ENCODE assay signal across 23 cellular contexts in the genomic region with DNA sequence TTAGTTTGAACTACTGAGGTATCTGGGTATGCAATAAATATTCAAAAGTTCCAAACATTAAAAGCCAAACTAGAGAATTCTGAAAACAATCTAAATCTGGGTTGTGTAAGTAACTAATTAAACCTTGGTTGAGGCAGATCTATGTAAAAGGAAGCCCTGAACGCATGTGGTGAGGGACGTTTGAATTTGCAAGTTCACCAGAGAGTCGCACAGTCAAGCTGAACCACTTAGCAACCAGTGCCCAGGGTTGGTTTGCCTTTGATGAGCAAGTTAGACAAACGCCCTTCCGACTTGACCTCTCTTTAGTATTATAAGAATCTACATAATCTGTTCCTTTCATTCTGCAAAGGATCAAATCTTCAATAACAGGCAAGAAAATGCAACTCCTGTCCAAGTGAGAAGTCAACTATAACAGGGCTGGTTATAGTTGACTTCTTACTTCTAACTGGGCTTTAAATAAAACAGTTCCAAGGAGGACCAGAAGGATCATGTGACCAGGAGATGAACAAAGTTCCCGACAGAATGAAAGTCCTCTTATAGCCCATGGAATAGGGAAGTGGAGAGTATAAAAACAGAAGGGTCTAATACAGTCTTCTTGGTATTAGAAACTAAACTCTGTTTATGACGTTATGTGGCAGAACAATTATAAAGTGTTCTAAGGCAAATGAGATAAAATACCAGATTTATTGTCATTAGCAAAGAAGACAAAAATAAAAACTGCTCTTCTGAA. TPM values are rescaled to one million over a fixed set of nuclear protein-coding genes. Genes with fewer than 3 reads are reported as not detected.
DNase-seq lines count a peak whose midpoint lies in the region; ATAC-seq, FAIRE-seq and TF ChIP-seq lines count a peak whose summit lies in the region.
"Had no signal": no experiment of that assay in that cellular context is flagged by ENCODE, and none has a peak within 500 bp of the region (broad histone marks: within the 10 kb centered on the region; RNA-seq: fewer than 3 reads in every experiment).

No MANE protein-coding gene starts in this region.

- ATAC-seq in HG02759 (IDR thresholded peaks at IDR 0.05; ENCODE audit: unreplicated experiment) (peak; percentile 64), K562 (no peak), GM21526 (IDR thresholded peaks at IDR 0.05; ENCODE audit: low FRiP score, unreplicated experiment) (no peak)
- ATAC-seq in stimulated activated memory B cell treated with anti-CD40 and anti-IgM and Interleukin-4, amounts not matched to agents 10 μg/mL and 1 μg/mL and 100 μg/mL, for 72 hours: no peak
- ATAC-seq: activated CD8-positive, alpha-beta T cell treated with anti-CD3 and anti-CD28 coated beads, Interleukin-2, amount 10 ng/mL, durations not matched to agents 7 days and 5 days had no signal

- no peaks in the 10 kb centered on the region for H3K9me3 ChIP-seq in K562 (replicated peaks; ENCODE audit: control insufficient read depth, insufficient read depth, low read depth, low read length)
- H3K9me3 ChIP-seq: transverse colon had no signal

- TF ChIP-seq CTCF in K562 (IDR thresholded peaks at IDR 0.05 in 2 of 3, conservative IDR thresholded peaks at IDR 0.05 in 1 of 3; ENCODE audit: insufficient read depth in 2 of 3, low read depth in 1 of 3, low read length in 3 of 3) (no peak), chondrocyte (IDR thresholded peaks at IDR 0.05) (no peak)

- H3K36me3 Mint-ChIP-seq in stimulated activated memory B cell treated with anti-CD40 and anti-IgM and Interleukin-4, amounts not matched to agents 10 μg/mL and 1 μg/mL and 100 μg/mL, for 72 hours: peaks cover 47% of the 10 kb centered on the region
- H3K36me3 Mint-ChIP-seq in chondrocyte (ENCODE audit: low read depth): peaks cover 37% of the 10 kb centered on the region

- intact Hi-C loops in K562 (cut with micrococcal nuclease): no loop called here

- TF ChIP-seq EP300 in K562 (IDR thresholded peaks at IDR 0.05; ENCODE audit: low read length): no peak

- H3K9ac ChIP-seq in K562 (ENCODE audit: insufficient read depth in 1 of 2, low read depth in 2 of 2, low read length in 2 of 2): no peak overlapping the region

- peaks cover 0 to 2% of the 10 kb centered on the region in 2 experiments; a peak in 2 of 5 replicates for H3K4me1 ChIP-seq in K562 (replicated peaks in 1 of 2; ENCODE audit: control insufficient read depth in 2 of 2, insufficient read depth in 2 of 2, low read length in 2 of 2)

- POLR2A ChIA-PET in K562 (lab: Yijun Ruan, JAX): no interaction called here

- no peaks in the 10 kb centered on the region for H3K27me3 ChIP-seq in K562 (ENCODE audit: control insufficient read depth in 2 of 2, insufficient read depth in 2 of 2, low read length in 2 of 2)
- H3K27me3 ChIP-seq: hepatocyte, transverse colon had no signal

- H3K9me3 Mint-ChIP-seq in stimulated activated memory B cell treated with anti-CD40 and anti-IgM and Interleukin-4, amounts not matched to agents 10 μg/mL and 1 μg/mL and 100 μg/mL, for 72 hours: no peaks in the 10 kb centered on the region
- no peaks in the 10 kb centered on the region for H3K9me3 Mint-ChIP-seq in chondrocyte (ENCODE audit: low read depth)
- H3K9me3 Mint-ChIP-seq: activated T-cell treated with anti-CD3 and anti-CD28 coated beads, Interleukin-2, amount 50 U/mL, for 24 hours; T-helper 2 cell treated with Interferon-gamma antibody and Interleukin-4, amounts not matched to agents 5 μg/mL and 100 μg/mL, for 36 hours had no signal

- no TSS peak for BruUV-seq in K562 (replicated peaks; lab: Mats Ljungman, UMichigan)

- CTCF ChIA-PET in K562 (lab: Yijun Ruan, JAX; ENCODE audit: low intra/inter-chr PET ratio): no interaction called here

- H4K20me1 ChIP-seq in K562 (replicated peaks; ENCODE audit: control insufficient read depth, insufficient read depth, low read length): no peaks in the 10 kb centered on the region

- H3K4me3 Mint-ChIP-seq in stimulated activated memory B cell treated with anti-CD40 and anti-IgM and Interleukin-4, amounts not matched to agents 10 μg/mL and 1 μg/mL and 100 μg/mL, for 72 hours: no peak overlapping the region
- H3K4me3 Mint-ChIP-seq in chondrocyte (ENCODE audit: unreplicated experiment): no peak overlapping the region
- H3K4me3 Mint-ChIP-seq: activated CD8-positive, alpha-beta T cell treated with anti-CD3 and anti-CD28 coated beads, Interleukin-2, amount 10 ng/mL, durations not matched to agents 7 days and 5 days; activated T-cell treated with anti-CD3 and anti-CD28 coated beads, Interleukin-2, amount 50 U/mL, for 24 hours; T-helper 2 cell treated with Interferon-gamma antibody and Interleukin-4, amounts not matched to agents 5 μg/mL and 100 μg/mL, for 36 hours had no signal

- peaks cover 20% of the 10 kb centered on the region; the same call in 1 of the 3 replicates for H3K36me3 ChIP-seq in K562 (ENCODE audit: control insufficient read depth, insufficient read depth, low read length)

- TF ChIP-seq POLR2A in K562 (conservative IDR thresholded peaks at IDR 0.05): no peak

- H3K79me2 ChIP-seq in K562 (ENCODE audit: control insufficient read depth, insufficient read depth, low read length): no peaks in the 10 kb centered on the region
- H3K79me2 ChIP-seq: hepatocyte had no signal

- peaks cover 45% of the 10 kb centered on the region for H3K4me1 Mint-ChIP-seq in stimulated activated memory B cell treated with anti-CD40 and anti-IgM and Interleukin-4, amounts not matched to agents 10 μg/mL and 1 μg/mL and 100 μg/mL, for 72 hours
- H3K4me1 Mint-ChIP-seq in chondrocyte (ENCODE audit: low read depth): no peaks in the 10 kb centered on the region

- 72% methylated on average over 6 of the region's 7 CpGs for WGBS in K562 (ENCODE audit: insufficient coverage, low coverage, missing lambda C conversion rate)

- DNase-seq in GM18507 (ENCODE audit: extremely low spot score, insufficient read length, low read depth) (no peak), K562 (ENCODE audit: extremely low read depth in 1 of 4, low spot score in 3 of 4) (no peak), SKM-1 (lab: John Stamatoyannopoulos, UW; ENCODE audit: unreplicated experiment) (no peak), chondrocyte (ENCODE audit: low spot score) (no peak)
- DNase-seq: activated CD4-positive, CD25-positive, alpha-beta regulatory T cell treated with anti-CD3 and anti-CD28 coated beads, Interleukin-2, amount 50 U/mL, for 72 hours; activated CD8-positive, alpha-beta T cell treated with anti-CD3 and anti-CD28 coated beads, Interleukin-2, amount 10 ng/mL, durations not matched to agents 7 days and 5 days; activated naive CD4-positive, alpha-beta T cell treated with Interleukin-2 at 50 U/mL for 16 hours; activated T-cell treated with anti-CD3 and anti-CD28 coated beads, Interleukin-2, amount 50 U/mL, for 24 hours; dermis blood vessel endothelial cell; DND-41; GOT3; mammary epithelial cell; NCI-H1930; NCI-H345; stimulated activated CD4-positive, alpha-beta T cell treated with anti-CD3 and anti-CD28 coated beads, Interleukin-1b, Interleukin-23, amount 100 ng/mL, for 48 hours; stimulated activated naive CD4-positive, alpha-beta T cell; transverse colon had no signal

- peak overlapping the region; percentile 52 for H3K27ac Mint-ChIP-seq in stimulated activated memory B cell treated with anti-CD40 and anti-IgM and Interleukin-4, amounts not matched to agents 10 μg/mL and 1 μg/mL and 100 μg/mL, for 72 hours
- no peak overlapping the region for H3K27ac Mint-ChIP-seq in chondrocyte (ENCODE audit: unreplicated experiment)
- H3K27ac Mint-ChIP-seq: activated CD8-positive, alpha-beta T cell treated with anti-CD3 and anti-CD28 coated beads, Interleukin-2, amount 10 ng/mL, durations not matched to agents 7 days and 5 days; activated T-cell treated with anti-CD3 and anti-CD28 coated beads, Interleukin-2, amount 50 U/mL, for 24 hours; T-helper 2 cell treated with Interferon-gamma antibody and Interleukin-4, amounts not matched to agents 5 μg/mL and 100 μg/mL, for 36 hours had no signal

- no peak overlapping the region for H3K27ac ChIP-seq in K562 (ENCODE audit: extremely low read depth, low read depth, low read length)
- H3K27ac ChIP-seq: hepatocyte, SK-N-MC, transverse colon had no signal

- no peak for TF ChIP-seq RAD21 in K562 (CRISPR knock-in tag; conservative IDR thresholded peaks at IDR 0.05 in 1 of 2, IDR thresholded peaks at IDR 0.05 in 1 of 2)

- no peaks in the 10 kb centered on the region for H3K27me3 Mint-ChIP-seq in stimulated activated memory B cell treated with anti-CD40 and anti-IgM and Interleukin-4, amounts not matched to agents 10 μg/mL and 1 μg/mL and 100 μg/mL, for 72 hours
- no peaks in the 10 kb centered on the region for H3K27me3 Mint-ChIP-seq in chondrocyte (ENCODE audit: low read depth)
- H3K27me3 Mint-ChIP-seq: activated T-cell treated with anti-CD3 and anti-CD28 coated beads, Interleukin-2, amount 50 U/mL, for 24 hours had no signal

- no peak overlapping the region for H2AFZ ChIP-seq in K562 (ENCODE audit: low read depth, low read length)
- H2AFZ ChIP-seq: hepatocyte had no signal

- no peaks in the 10 kb centered on the region for H3K9me1 ChIP-seq in K562 (ENCODE audit: control insufficient read depth, insufficient read depth, low read length)

- in situ Hi-C loops in K562 (cut with MboI): no loop called here

- H3K4me2 ChIP-seq in K562 (ENCODE audit: insufficient read depth, low read length): no peak overlapping the region
- H3K4me2 ChIP-seq: hepatocyte had no signal

- H3K4me3 ChIP-seq in K562: no peak overlapping the region
- H3K4me3 ChIP-seq: hepatocyte, SK-N-MC, transverse colon had no signal

- FAIRE-seq in GM18507 (lab: Jason Lieb, UNC) (peak; percentile 78), K562 (lab: Jason Lieb, UNC) (no peak)

RNA-seq across cellular contexts. Expression of gene PHF11, which starts 40.6 kb away (rescaled TPM):
- 5.7 and 12.3 TPM in 2 replicates for total RNA-seq in K562 (2011; cell fraction: chromatin; rRNA removed; ENCODE audit: low replicate concordance)
- 1.5 and 5.9 TPM in 2 replicates for total RNA-seq in K562 (2011; cell fraction: nucleolus; rRNA removed)
- total RNA-seq in K562 (2011; cell fraction: nucleoplasm; rRNA removed): 9.9 and 10.7 TPM in 2 replicates
- total RNA-seq in K562 (2014; rRNA removed): 4.0 and 4.3 TPM in 2 replicates
- total RNA-seq in K562 (2014; rRNA removed; fragmentation: Illumina TruSeq; extraction: Trizol): 5.3 and 6.3 TPM in 2 replicates
- total RNA-seq in K562 (2015; rRNA removed; fragmentation: Illumina TruSeq; extraction: Trizol): 5.5 and 5.9 TPM in 2 replicates
- total RNA-seq in K562 (2021): 6.0 and 7.3 TPM in 2 replicates
- polyA plus RNA-seq in K562 (2011; rRNA removed): 4.1 and 4.8 TPM in 2 replicates
- polyA plus RNA-seq in K562 (2011; cell fraction: cytosol; rRNA removed): 1.7 and 2.3 TPM in 2 replicates
- polyA plus RNA-seq in K562 (2011; cell fraction: nucleus; rRNA removed): 6.7 and 7.3 TPM in 2 replicates
- polyA plus RNA-seq in K562 (2012): 4.9 and 11.1 TPM in 2 replicates
- 6.5 and 7.0 TPM in 2 replicates for polyA plus RNA-seq in K562 (2014; fragmentation: Illumina TruSeq; extraction: Trizol)
- polyA plus RNA-seq in K562 (2014; fragmentation: Nextera tagmentation; extraction: Ambion mirVana): 1 to 10 TPM; 1.9 to 2.2 TPM
- 3.7 and 7.0 TPM in 2 replicates for polyA plus RNA-seq in K562 (2014; rRNA removed)
- polyA minus RNA-seq in K562 (2011; rRNA and poly(A)+ RNA removed): 1.7 and 4.1 TPM in 2 replicates
- not detected in 2 replicates for polyA minus RNA-seq in K562 (2011; cell fraction: cytosol; rRNA and poly(A)+ RNA removed)
- 2.8 and 4.3 TPM in 2 replicates for polyA minus RNA-seq in K562 (2011; cell fraction: nucleus; rRNA and poly(A)+ RNA removed)
- 20.4 to 26.0 TPM (median 24.6 TPM) in 3 replicates for total RNA-seq in chondrocyte

RNA-seq across cellular contexts. Expression of gene RCBTB1, which starts 49.0 kb away (rescaled TPM):
- 9.2 and 14.9 TPM in 2 replicates for total RNA-seq in K562 (2011; cell fraction: chromatin; rRNA removed; ENCODE audit: low replicate concordance)
- 7.6 and 10.3 TPM in 2 replicates for total RNA-seq in K562 (2011; cell fraction: nucleolus; rRNA removed)
- 12.7 and 20.4 TPM in 2 replicates for total RNA-seq in K562 (2011; cell fraction: nucleoplasm; rRNA removed)
- total RNA-seq in K562 (2014; rRNA removed): 4.1 and 4.5 TPM in 2 replicates
- 11.3 and 13.1 TPM in 2 replicates for total RNA-seq in K562 (2014; rRNA removed; fragmentation: Illumina TruSeq; extraction: Trizol)
- 6.7 and 7.4 TPM in 2 replicates for total RNA-seq in K562 (2015; rRNA removed; fragmentation: Illumina TruSeq; extraction: Trizol)
- 8.4 and 9.0 TPM in 2 replicates for total RNA-seq in K562 (2021)
- 7.0 and 10.6 TPM in 2 replicates for polyA plus RNA-seq in K562 (2011; rRNA removed)
- polyA plus RNA-seq in K562 (2011; cell fraction: cytosol; rRNA removed): 3.1 and 5.0 TPM in 2 replicates
- polyA plus RNA-seq in K562 (2011; cell fraction: nucleus; rRNA removed): 6.0 and 6.9 TPM in 2 replicates
- polyA plus RNA-seq in K562 (2012): 5.8 and 9.1 TPM in 2 replicates
- 8.0 and 9.0 TPM in 2 replicates for polyA plus RNA-seq in K562 (2014; fragmentation: Illumina TruSeq; extraction: Trizol)
- 1 to 10 TPM; 4.0 to 5.9 TPM for polyA plus RNA-seq in K562 (2014; fragmentation: Nextera tagmentation; extraction: Ambion mirVana)
- 9.0 TPM in 2 replicates for polyA plus RNA-seq in K562 (2014; rRNA removed)
- 10.5 and 11.5 TPM in 2 replicates for polyA minus RNA-seq in K562 (2011; rRNA and poly(A)+ RNA removed)
- polyA minus RNA-seq in K562 (2011; cell fraction: cytosol; rRNA and poly(A)+ RNA removed): 3.4 and 3.5 TPM in 2 replicates
- 4.6 and 4.8 TPM in 2 replicates for polyA minus RNA-seq in K562 (2011; cell fraction: nucleus; rRNA and poly(A)+ RNA removed)
- 20.1 to 21.3 TPM (median 20.6 TPM) in 3 replicates for total RNA-seq in chondrocyte
